Comparison of ENCODE assay signal across 9 cellular contexts in genomic region chr2:176122633-176123482, GRCh38. TPM values are rescaled to one million over a fixed set of nuclear protein-coding genes. Genes with fewer than 3 reads are reported as not detected.
DNase-seq lines count a peak whose midpoint lies in the region; ATAC-seq and TF ChIP-seq lines count a peak whose summit lies in the region.
"Had no signal": no experiment of that assay in that cellular context is flagged by ENCODE, and none has a peak within 500 bp of the region (broad histone marks: within the 10 kb centered on the region; RNA-seq: fewer than 3 reads in every experiment).

TSS of gene HOXD9 (plus strand) at chr2:176122719. CDS start at chr2:176122769, 50 bp downstream.

- peaks cover 65% of the 10 kb centered on the region for H4K20me1 ChIP-seq in smooth muscle cell (ENCODE audit: low read depth)

- H3K27me3 Mint-ChIP-seq in activated T-cell treated with anti-CD3 and anti-CD28 coated beads, Interleukin-2, amount 50 U/mL, for 72 hours (ENCODE audit: low read depth) = peaks cover 82% of the 10 kb centered on the region

- H3K27ac Mint-ChIP-seq in activated T-cell treated with anti-CD3 and anti-CD28 coated beads, Interleukin-2, amount 50 U/mL, for 72 hours = no peak within 1 kb of the TSS

- no peaks in the 10 kb centered on the region for H3F3A ChIP-seq in smooth muscle cell (ENCODE audit: low read depth)

- H3K4me3 Mint-ChIP-seq in activated T-cell treated with anti-CD3 and anti-CD28 coated beads, Interleukin-2, amount 50 U/mL, for 72 hours = peak within 1 kb of the TSS; percentile 69 to 74

- peaks cover 21% of the 10 kb centered on the region for H3K4me1 Mint-ChIP-seq in activated T-cell treated with anti-CD3 and anti-CD28 coated beads, Interleukin-2, amount 50 U/mL, for 72 hours (ENCODE audit: low read depth)

- DNase-seq in NCI-H524 (lab: John Stamatoyannopoulos, UW) (peak; percentile 54 to 72), NCI-H524 treated with DMSO at 0.1 percent for 48 hours (lab: John Stamatoyannopoulos, UW) (no peak), smooth muscle cell (lab: John Stamatoyannopoulos, UW; ENCODE audit: unreplicated experiment) (no peak), GM10248 (ENCODE audit: extremely low spot score) (no peak), globus pallidus (ENCODE audit: low spot score) (no peak), NCI-H748 (lab: John Stamatoyannopoulos, UW; ENCODE audit: unreplicated experiment) (no peak)
- DNase-seq in activated T-cell treated with anti-CD3 and anti-CD28 coated beads, Interleukin-2, amount 50 U/mL, for 72 hours = peak in 1 of 2 donors; percentile 38

- no peaks in the 10 kb centered on the region for H3K36me3 ChIP-seq in iPS-18a (ENCODE audit: control insufficient read depth, low read depth, low read length)
- no peaks in the 10 kb centered on the region for H3K36me3 ChIP-seq in smooth muscle cell (ENCODE audit: low read depth)

- H3K79me2 ChIP-seq in smooth muscle cell (ENCODE audit: low read depth) = no peaks in the 10 kb centered on the region

- no peak within 1 kb of the TSS for H2AFZ ChIP-seq in smooth muscle cell (ENCODE audit: low read depth)

- H3K4me3 ChIP-seq in iPS-18a (ENCODE audit: low read length) (peak within 1 kb of the TSS; percentile 24), smooth muscle cell (peak within 1 kb of the TSS; percentile 45)

- POLR2A ChIA-PET in GM10248 (lab: Yijun Ruan, JAX) = no interaction called here

- peaks cover 5% of the 10 kb centered on the region for H3K4me1 ChIP-seq in iPS-18a (ENCODE audit: control insufficient read depth, low read depth, low read length)
- H3K4me1 ChIP-seq in smooth muscle cell (ENCODE audit: low read depth) = no peaks in the 10 kb centered on the region

- peak within 1 kb of the TSS; percentile 87 for H3K4me2 ChIP-seq in smooth muscle cell

- H3K27ac ChIP-seq in iPS-18a (ENCODE audit: low read length) = no peak within 1 kb of the TSS
- no peak within 1 kb of the TSS for H3K27ac ChIP-seq in smooth muscle cell (ENCODE audit: low read depth)

- peaks cover 0 to 2% of the 10 kb centered on the region in 2 donors for H3K9me3 Mint-ChIP-seq in activated T-cell treated with anti-CD3 and anti-CD28 coated beads, Interleukin-2, amount 50 U/mL, for 72 hours

- H3K27me3 ChIP-seq in iPS-18a (ENCODE audit: control insufficient read depth, insufficient read depth, low read length) (peaks cover 100% of the 10 kb centered on the region), smooth muscle cell (ENCODE audit: low read depth) (peaks cover 100% of the 10 kb centered on the region)

- CTCF ChIA-PET in GM10248 (lab: Yijun Ruan, JAX) = interaction anchor here (1.0 to 2.2 kb wide), 4 partner anchors 17 to 529 kb away, joined by 3 to 7 read pairs (median 4); no protein-coding TSS in a partner anchor

- WGBS in smooth muscle cell (ENCODE audit: low lambda C conversion rate) = 5% methylated on average over 47 of the region's 97 CpGs

- H3K36me3 Mint-ChIP-seq in activated T-cell treated with anti-CD3 and anti-CD28 coated beads, Interleukin-2, amount 50 U/mL, for 72 hours (ENCODE audit: insufficient read depth in 2 of 2) = peaks cover 4% of the 10 kb centered on the region in 2 donors

- no peak within 1 kb of the TSS for H3K9ac ChIP-seq in iPS-18a (ENCODE audit: low read length)
- no peak within 1 kb of the TSS for H3K9ac ChIP-seq in smooth muscle cell (ENCODE audit: low read depth)

- ATAC-seq in activated T-cell treated with anti-CD3 and anti-CD28 coated beads, Interleukin-2, amount 50 U/mL, for 72 hours (replicated peaks in 1 of 2) = peak; percentile 45 to 64

- TF ChIP-seq CTCF in smooth muscle cell (IDR thresholded peaks at IDR 0.05; ENCODE audit: borderline replicate concordance, insufficient read depth, poor library complexity, severe bottlenecking) = no peak
- TF ChIP-seq CTCF in GM10248 (IDR thresholded peaks at IDR 0.05; ENCODE audit: control extremely low read depth, extremely low read depth, low read depth, missing control alignments) = no peak

- H3K9me3 ChIP-seq in iPS-18a (ENCODE audit: control insufficient read depth, low read depth, low read length) = peaks cover 8% of the 10 kb centered on the region
- H3K9me3 ChIP-seq in smooth muscle cell (replicated peaks; ENCODE audit: low read depth) = no peaks in the 10 kb centered on the region

RNA-seq across cellular contexts. Expression of gene HOXD9, which starts in this region (rescaled TPM):
- not detected for total RNA-seq in activated T-cell treated with anti-CD3 and anti-CD28 coated beads, Interleukin-2, amount 50 U/mL, for 72 hours
- total RNA-seq in smooth muscle cell = 0.45 and 0.49 TPM in 2 replicates
- 1.4 and 2.2 TPM in 2 replicates for polyA plus RNA-seq in smooth muscle cell
- total RNA-seq: T-helper 2 cell treated with Interferon-gamma antibody and Interleukin-4, amounts not matched to agents 100 ng/mL and 5 ng/mL, for 36 hours had no signal

Comparison
In these comparisons a context has a peak if more than half of its experiments do, and no peak if none do; other contexts are left out.
1. DNase-seq: peak in NCI-H524 (2 of 2); none in NCI-H524 treated with DMSO at 0.1 percent for 48 hours (single experiment), smooth muscle cell (single experiment), GM10248 (single experiment), globus pallidus (single experiment) and NCI-H748 (single experiment).
2. Peak in ATAC-seq in activated T-cell treated with anti-CD3 and anti-CD28 coated beads, Interleukin-2, amount 50 U/mL, for 72 hours; RNA of the gene not detected or under 1 TPM.